1 cellular context compared by ENCODE assay signal in the genomic region with DNA sequence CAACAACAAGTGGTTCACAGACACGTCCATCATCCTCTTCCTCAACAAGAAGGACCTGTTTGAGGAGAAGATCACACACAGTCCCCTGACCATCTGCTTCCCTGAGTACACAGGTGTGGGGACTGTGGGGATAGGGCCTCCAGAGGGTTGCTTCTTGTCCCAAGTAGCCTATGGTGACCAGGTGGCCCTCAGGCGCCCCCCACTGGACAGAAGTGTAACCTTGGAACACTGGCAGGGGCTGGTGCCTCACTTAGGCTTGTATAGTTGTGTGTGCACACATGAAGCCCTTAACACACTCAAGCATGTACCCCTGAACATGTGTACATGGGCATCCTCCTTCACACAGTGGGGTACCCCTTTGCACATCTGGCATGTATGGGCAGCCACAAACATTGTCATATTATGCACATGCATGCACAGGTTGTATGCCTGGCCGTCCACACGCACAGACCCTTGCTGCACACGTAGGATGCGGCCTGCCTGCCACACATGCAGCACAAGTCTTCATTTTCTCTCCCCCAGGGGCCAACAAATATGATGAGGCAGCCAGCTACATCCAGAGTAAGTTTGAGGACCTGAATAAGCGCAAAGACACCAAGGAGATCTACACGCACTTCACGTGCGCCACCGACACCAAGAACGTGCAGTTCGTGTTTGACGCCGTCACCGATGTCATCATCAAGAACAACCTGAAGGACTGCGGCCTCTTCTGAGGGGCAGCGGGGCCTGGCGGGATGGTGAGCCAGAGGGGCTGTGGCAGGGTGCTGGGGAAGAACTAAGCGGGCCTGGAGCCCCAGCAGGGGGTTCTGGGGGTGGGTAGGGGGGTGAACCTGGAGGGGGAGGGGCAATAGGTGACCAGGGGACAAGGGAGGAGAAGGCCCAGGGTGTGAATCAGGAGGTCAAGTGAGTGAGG.
TF ChIP-seq lines count a peak whose summit lies in the region.

No MANE protein-coding gene starts in this region.

TF ChIP-seq in WTC11, 78 proteins besides CTCF, POLR2A, EP300 and RAD21 (continued from another document):
- TF ChIP-seq, protein P1, sequence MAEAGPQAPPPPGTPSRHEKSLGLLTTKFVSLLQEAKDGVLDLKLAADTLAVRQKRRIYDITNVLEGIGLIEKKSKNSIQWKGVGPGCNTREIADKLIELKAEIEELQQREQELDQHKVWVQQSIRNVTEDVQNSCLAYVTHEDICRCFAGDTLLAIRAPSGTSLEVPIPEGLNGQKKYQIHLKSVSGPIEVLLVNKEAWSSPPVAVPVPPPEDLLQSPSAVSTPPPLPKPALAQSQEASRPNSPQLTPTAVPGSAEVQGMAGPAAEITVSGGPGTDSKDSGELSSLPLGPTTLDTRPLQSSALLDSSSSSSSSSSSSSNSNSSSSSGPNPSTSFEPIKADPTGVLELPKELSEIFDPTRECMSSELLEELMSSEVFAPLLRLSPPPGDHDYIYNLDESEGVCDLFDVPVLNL (CRISPR knock-in tag; IDR thresholded peaks at IDR 0.05; ENCODE audit: borderline replicate concordance, low read depth): no peak
- TF ChIP-seq FOXP1 (CRISPR knock-in tag; IDR thresholded peaks at IDR 0.05; ENCODE audit: borderline replicate concordance) (no peak), CREB1 (CRISPR knock-in tag; IDR thresholded peaks at IDR 0.05) (peak; percentile 45; the same call in 1 of the 2 replicates), GABPB1 (CRISPR knock-in tag; IDR thresholded peaks at IDR 0.05) (no peak), ZNF671 (CRISPR knock-in tag; IDR thresholded peaks at IDR 0.05) (no peak), NR2C2 (CRISPR knock-in tag; IDR thresholded peaks at IDR 0.05) (no peak)
- TF ChIP-seq, protein P2, sequence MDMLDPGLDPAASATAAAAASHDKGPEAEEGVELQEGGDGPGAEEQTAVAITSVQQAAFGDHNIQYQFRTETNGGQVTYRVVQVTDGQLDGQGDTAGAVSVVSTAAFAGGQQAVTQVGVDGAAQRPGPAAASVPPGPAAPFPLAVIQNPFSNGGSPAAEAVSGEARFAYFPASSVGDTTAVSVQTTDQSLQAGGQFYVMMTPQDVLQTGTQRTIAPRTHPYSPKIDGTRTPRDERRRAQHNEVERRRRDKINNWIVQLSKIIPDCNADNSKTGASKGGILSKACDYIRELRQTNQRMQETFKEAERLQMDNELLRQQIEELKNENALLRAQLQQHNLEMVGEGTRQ (CRISPR knock-in tag; IDR thresholded peaks at IDR 0.05): no peak
- TF ChIP-seq, protein P3, sequence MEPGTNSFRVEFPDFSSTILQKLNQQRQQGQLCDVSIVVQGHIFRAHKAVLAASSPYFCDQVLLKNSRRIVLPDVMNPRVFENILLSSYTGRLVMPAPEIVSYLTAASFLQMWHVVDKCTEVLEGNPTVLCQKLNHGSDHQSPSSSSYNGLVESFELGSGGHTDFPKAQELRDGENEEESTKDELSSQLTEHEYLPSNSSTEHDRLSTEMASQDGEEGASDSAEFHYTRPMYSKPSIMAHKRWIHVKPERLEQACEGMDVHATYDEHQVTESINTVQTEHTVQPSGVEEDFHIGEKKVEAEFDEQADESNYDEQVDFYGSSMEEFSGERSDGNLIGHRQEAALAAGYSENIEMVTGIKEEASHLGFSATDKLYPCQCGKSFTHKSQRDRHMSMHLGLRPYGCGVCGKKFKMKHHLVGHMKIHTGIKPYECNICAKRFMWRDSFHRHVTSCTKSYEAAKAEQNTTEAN (CRISPR knock-in tag; IDR thresholded peaks at IDR 0.05): no peak
- TF ChIP-seq, protein P4, sequence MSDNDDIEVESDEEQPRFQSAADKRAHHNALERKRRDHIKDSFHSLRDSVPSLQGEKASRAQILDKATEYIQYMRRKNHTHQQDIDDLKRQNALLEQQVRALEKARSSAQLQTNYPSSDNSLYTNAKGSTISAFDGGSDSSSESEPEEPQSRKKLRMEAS (CRISPR knock-in tag; IDR thresholded peaks at IDR 0.05): 0 out of 2 replicates have a peak, but pooled peaks have one; percentile 29
